1 cellular context compared by ENCODE assay signal in the genomic region with DNA sequence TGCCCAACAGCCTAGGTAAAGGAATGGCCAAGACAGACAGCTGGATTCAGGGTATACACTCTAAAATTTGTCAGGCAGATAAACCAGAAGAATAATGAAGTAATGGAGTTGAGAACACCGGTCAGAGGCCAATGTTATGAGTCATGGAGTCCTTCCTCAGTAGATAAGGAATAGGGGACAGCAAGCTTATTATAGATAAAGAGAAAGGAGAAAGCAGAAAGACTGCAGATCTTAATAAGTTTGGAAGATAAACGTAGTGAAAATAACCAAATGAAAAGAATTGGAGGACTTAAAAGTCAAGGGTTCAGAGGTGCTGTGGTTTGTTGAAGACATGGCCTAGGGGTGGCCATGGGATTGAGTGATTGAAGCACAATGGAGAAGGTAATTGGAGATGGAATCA.
TF ChIP-seq lines count a peak whose summit lies in the region.

No MANE protein-coding gene starts in this region.

TF ChIP-seq in HCT116, 20 proteins besides CTCF, POLR2A, EP300 and RAD21:
- TF ChIP-seq EGR1 (IDR thresholded peaks at IDR 0.05; ENCODE audit: low read depth) (no peak), SP1 (IDR thresholded peaks at IDR 0.05; ENCODE audit: low read depth) (no peak), ELF1 (IDR thresholded peaks at IDR 0.05; ENCODE audit: borderline replicate concordance, low read depth) (no peak), SRF (IDR thresholded peaks at IDR 0.05; ENCODE audit: low read depth) (no peak), FOSL1 (IDR thresholded peaks at IDR 0.05; ENCODE audit: low read depth) (no peak), SIN3A (IDR thresholded peaks at IDR 0.05; ENCODE audit: low read depth) (no peak)
- TF ChIP-seq, protein P1, sequence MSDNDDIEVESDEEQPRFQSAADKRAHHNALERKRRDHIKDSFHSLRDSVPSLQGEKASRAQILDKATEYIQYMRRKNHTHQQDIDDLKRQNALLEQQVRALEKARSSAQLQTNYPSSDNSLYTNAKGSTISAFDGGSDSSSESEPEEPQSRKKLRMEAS (IDR thresholded peaks at IDR 0.05): no peak
- TF ChIP-seq, protein P2, sequence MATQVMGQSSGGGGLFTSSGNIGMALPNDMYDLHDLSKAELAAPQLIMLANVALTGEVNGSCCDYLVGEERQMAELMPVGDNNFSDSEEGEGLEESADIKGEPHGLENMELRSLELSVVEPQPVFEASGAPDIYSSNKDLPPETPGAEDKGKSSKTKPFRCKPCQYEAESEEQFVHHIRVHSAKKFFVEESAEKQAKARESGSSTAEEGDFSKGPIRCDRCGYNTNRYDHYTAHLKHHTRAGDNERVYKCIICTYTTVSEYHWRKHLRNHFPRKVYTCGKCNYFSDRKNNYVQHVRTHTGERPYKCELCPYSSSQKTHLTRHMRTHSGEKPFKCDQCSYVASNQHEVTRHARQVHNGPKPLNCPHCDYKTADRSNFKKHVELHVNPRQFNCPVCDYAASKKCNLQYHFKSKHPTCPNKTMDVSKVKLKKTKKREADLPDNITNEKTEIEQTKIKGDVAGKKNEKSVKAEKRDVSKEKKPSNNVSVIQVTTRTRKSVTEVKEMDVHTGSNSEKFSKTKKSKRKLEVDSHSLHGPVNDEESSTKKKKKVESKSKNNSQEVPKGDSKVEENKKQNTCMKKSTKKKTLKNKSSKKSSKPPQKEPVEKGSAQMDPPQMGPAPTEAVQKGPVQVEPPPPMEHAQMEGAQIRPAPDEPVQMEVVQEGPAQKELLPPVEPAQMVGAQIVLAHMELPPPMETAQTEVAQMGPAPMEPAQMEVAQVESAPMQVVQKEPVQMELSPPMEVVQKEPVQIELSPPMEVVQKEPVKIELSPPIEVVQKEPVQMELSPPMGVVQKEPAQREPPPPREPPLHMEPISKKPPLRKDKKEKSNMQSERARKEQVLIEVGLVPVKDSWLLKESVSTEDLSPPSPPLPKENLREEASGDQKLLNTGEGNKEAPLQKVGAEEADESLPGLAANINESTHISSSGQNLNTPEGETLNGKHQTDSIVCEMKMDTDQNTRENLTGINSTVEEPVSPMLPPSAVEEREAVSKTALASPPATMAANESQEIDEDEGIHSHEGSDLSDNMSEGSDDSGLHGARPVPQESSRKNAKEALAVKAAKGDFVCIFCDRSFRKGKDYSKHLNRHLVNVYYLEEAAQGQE (IDR thresholded peaks at IDR 0.05; ENCODE audit: low read depth): no peak
- TF ChIP-seq, protein P3, sequence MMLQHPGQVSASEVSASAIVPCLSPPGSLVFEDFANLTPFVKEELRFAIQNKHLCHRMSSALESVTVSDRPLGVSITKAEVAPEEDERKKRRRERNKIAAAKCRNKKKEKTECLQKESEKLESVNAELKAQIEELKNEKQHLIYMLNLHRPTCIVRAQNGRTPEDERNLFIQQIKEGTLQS (IDR thresholded peaks at IDR 0.05): no peak
